19 cellular contexts compared by ENCODE assay signal in the genomic region with DNA sequence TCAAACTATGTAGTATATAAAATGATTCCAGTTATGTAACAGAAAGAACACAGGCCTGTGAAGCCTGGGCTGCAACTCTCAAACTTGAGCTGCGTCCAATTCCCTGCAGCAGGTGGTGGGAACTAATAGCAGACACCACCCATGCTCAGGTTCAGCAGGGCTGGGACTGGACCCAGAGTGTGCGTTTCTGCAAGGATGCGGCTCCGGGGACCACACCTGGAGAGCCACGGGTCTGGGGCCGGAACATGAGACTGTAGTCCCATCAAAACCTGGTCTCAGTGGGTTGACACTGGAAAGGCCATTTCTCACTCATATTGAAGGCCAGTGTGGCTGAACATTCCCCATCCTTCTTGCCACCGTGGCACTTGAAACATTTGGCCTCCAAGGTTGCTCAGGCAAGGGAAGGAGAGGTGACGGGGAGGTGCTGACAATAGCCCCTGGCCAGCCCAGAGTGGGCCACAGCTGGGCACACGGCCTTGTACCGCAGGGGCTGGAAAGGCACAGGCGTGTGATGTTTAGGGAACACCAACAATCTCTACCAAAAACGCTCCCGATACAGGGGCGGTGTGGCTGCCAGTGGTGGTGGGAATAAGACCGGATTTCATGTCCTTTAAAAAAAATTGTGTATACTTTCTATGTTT. TPM values are rescaled to one million over a fixed set of nuclear protein-coding genes. Genes with fewer than 3 reads are reported as not detected.
DNase-seq lines count a peak whose midpoint lies in the region; ATAC-seq, FAIRE-seq and TF ChIP-seq lines count a peak whose summit lies in the region.
"Had no signal": no experiment of that assay in that cellular context is flagged by ENCODE, and none has a peak within 500 bp of the region (broad histone marks: within the 10 kb centered on the region; RNA-seq: fewer than 3 reads in every experiment).

No MANE protein-coding gene starts in this region.

- peaks cover 5 to 38% (median 25%) of the 10 kb centered on the region in 9 donors for H3K4me1 ChIP-seq in heart right ventricle
- H3K4me1 ChIP-seq in BLaER1, result peaks cover 62% of the 10 kb centered on the region
- peaks cover 8 to 22% of the 10 kb centered on the region in 2 experiments; a peak in 4 of 5 replicates for H3K4me1 ChIP-seq in K562 (replicated peaks in 1 of 2; ENCODE audit: control insufficient read depth in 2 of 2, insufficient read depth in 2 of 2, low read length in 2 of 2)
- peaks cover 0 to 4% (median 1%) of the 10 kb centered on the region in 4 donors for H3K4me1 ChIP-seq in sigmoid colon

- H3K4me3 ChIP-seq in heart right ventricle, result no peak overlapping the region
- no peak overlapping the region for H3K4me3 ChIP-seq in BLaER1
- H3K4me3 ChIP-seq in K562, result no peak overlapping the region
- no peak overlapping the region for H3K4me3 ChIP-seq in sigmoid colon
- H3K4me3 ChIP-seq: A549 had no signal

- WGBS in heart right ventricle, 2 donors, result 92 to 93% methylated on average over 15 of the region's 15 CpGs
- 1% methylated on average over 15 of the region's 15 CpGs for WGBS in K562 (ENCODE audit: insufficient coverage, low coverage, missing lambda C conversion rate)
- 93% methylated on average over 15 of the region's 15 CpGs for WGBS in sigmoid colon, 2 donors

- no peak for ATAC-seq in Right ventricle myocardium inferior
- no peak for ATAC-seq in heart right ventricle
- ATAC-seq in K562, result no peak
- no peak for ATAC-seq in GM21619 (IDR thresholded peaks at IDR 0.05; ENCODE audit: unreplicated experiment)
- no peak for ATAC-seq in GM21515 (IDR thresholded peaks at IDR 0.05; ENCODE audit: unreplicated experiment)
- ATAC-seq in HG03469 (IDR thresholded peaks at IDR 0.05; ENCODE audit: unreplicated experiment), result no peak
- ATAC-seq: A549; CD8-positive, alpha-beta T cell had no signal

- POLR2A ChIA-PET in K562 (lab: Yijun Ruan, JAX), result no interaction called here

- CTCF ChIA-PET in K562 (lab: Yijun Ruan, JAX; ENCODE audit: low intra/inter-chr PET ratio), result no interaction called here

- BruUV-seq in K562 (replicated peaks; lab: Mats Ljungman, UMichigan), result no TSS peak

- H3K4me2 ChIP-seq in BLaER1, result peak overlapping the region; percentile 87
- H3K4me2 ChIP-seq in K562 (ENCODE audit: insufficient read depth, low read length), result no peak overlapping the region
- H3K4me2 ChIP-seq: A549 had no signal

- H3K9me1 ChIP-seq in K562 (ENCODE audit: control insufficient read depth, insufficient read depth, low read length), result no peaks in the 10 kb centered on the region

- no peaks in the 10 kb centered on the region for H3K79me2 ChIP-seq in K562 (ENCODE audit: control insufficient read depth, insufficient read depth, low read length)

- no peak for FAIRE-seq in K562 (lab: Jason Lieb, UNC)
- FAIRE-seq: A549, H1 had no signal

- DNase-seq in Right ventricle myocardium inferior (ENCODE audit: missing footprints) (peak; percentile 43), heart right ventricle (no peak), K562 (ENCODE audit: extremely low read depth in 1 of 4, low spot score in 3 of 4) (no peak), sigmoid colon (peak; percentile 17)
- DNase-seq: AML-193; Calu3; CD8-positive, alpha-beta T cell; DMS79 treated with DMSO at 0.1 percent for 48 hours; GF-D8; H9 had no signal

- TF ChIP-seq POLR2A in K562 (conservative IDR thresholded peaks at IDR 0.05), result no peak
- TF ChIP-seq POLR2A in sigmoid colon (IDR thresholded peaks at IDR 0.05), result no peak

- in situ Hi-C loops in K562 (cut with MboI), result no loop called here

- H2AFZ ChIP-seq in K562 (ENCODE audit: low read depth, low read length), result no peak overlapping the region

- TF ChIP-seq EP300 in K562 (IDR thresholded peaks at IDR 0.05; ENCODE audit: low read length) (no peak), sigmoid colon (IDR thresholded peaks at IDR 0.05) (no peak)

- TF ChIP-seq CTCF in heart right ventricle (IDR thresholded peaks at IDR 0.05) (no peak), K562 (IDR thresholded peaks at IDR 0.05 in 2 of 3, conservative IDR thresholded peaks at IDR 0.05 in 1 of 3; ENCODE audit: insufficient read depth in 2 of 3, low read depth in 1 of 3, low read length in 3 of 3) (no peak), sigmoid colon (IDR thresholded peaks at IDR 0.05) (no peak)

- intact Hi-C loops in Right ventricle myocardium inferior (cut with DNase I) (no loop called here), heart right ventricle (cut with DNase I) (loop anchor here in 1 of 10 donors (10.0 kb wide), 1 partner anchor 106 kb away; no protein-coding TSS in a partner anchor), K562 (cut with micrococcal nuclease) (no loop called here), sigmoid colon (cut with DNase I) (no loop called here)

- TF ChIP-seq RAD21 in K562 (CRISPR knock-in tag; conservative IDR thresholded peaks at IDR 0.05 in 1 of 2, IDR thresholded peaks at IDR 0.05 in 1 of 2), result no peak

- H3K9me3 ChIP-seq in heart right ventricle (peaks cover 0 to 34% (median 17%) of the 10 kb centered on the region in 11 donors), BLaER1 (peaks cover 39% of the 10 kb centered on the region), K562 (replicated peaks; ENCODE audit: control insufficient read depth, insufficient read depth, low read depth, low read length) (no peaks in the 10 kb centered on the region), sigmoid colon (peaks cover 0 to 4% (median 2%) of the 10 kb centered on the region in 4 donors)

- H4K20me1 ChIP-seq in BLaER1 (no peaks in the 10 kb centered on the region), K562 (replicated peaks; ENCODE audit: control insufficient read depth, insufficient read depth, low read length) (peaks cover 7% of the 10 kb centered on the region)

- H3K27ac ChIP-seq in heart right ventricle, result no peak overlapping the region
- peak overlapping the region; percentile 53; the same call in 1 of the 2 replicates for H3K27ac ChIP-seq in BLaER1
- no peak overlapping the region for H3K27ac ChIP-seq in K562 (ENCODE audit: extremely low read depth, low read depth, low read length)
- no peak overlapping the region for H3K27ac ChIP-seq in sigmoid colon
- H3K27ac ChIP-seq: 22Rv1, A549 had no signal

- H3K36me3 ChIP-seq in heart right ventricle (no peaks in the 10 kb centered on the region), BLaER1 (0 out of 2 replicates have a peak, but pooled peaks cover 7% of the 10 kb centered on the region), K562 (ENCODE audit: control insufficient read depth, insufficient read depth, low read length) (no peaks in the 10 kb centered on the region), sigmoid colon (no peaks in the 10 kb centered on the region)

- H3K27me3 ChIP-seq in heart right ventricle (peaks cover 0 to 4% (median 0%) of the 10 kb centered on the region in 7 donors), BLaER1 (no peaks in the 10 kb centered on the region), K562 (ENCODE audit: control insufficient read depth in 2 of 2, insufficient read depth in 2 of 2, low read length in 2 of 2) (peaks cover 51 to 79% of the 10 kb centered on the region in 2 experiments), sigmoid colon (no peaks in the 10 kb centered on the region)

- H3K9ac ChIP-seq in BLaER1, result no peak overlapping the region
- H3K9ac ChIP-seq in K562 (ENCODE audit: insufficient read depth in 1 of 2, low read depth in 2 of 2, low read length in 2 of 2), result no peak overlapping the region

RNA-seq across cellular contexts. Expression of gene FRMD1, which starts 38.0 kb away (rescaled TPM):
- total RNA-seq in Right ventricle myocardium inferior (0.41 TPM), heart right ventricle (1 to 10 TPM in 1 of 10 donors, under 1 TPM in 5, not detected in 4; 0.15 to 1.3 (median 0.24) TPM), K562 (2014; rRNA removed) (0.16 TPM in 1 of 2 replicates, not detected in the other), K562 (2014; rRNA removed; fragmentation: Illumina TruSeq; extraction: Trizol) (not detected in 2 replicates), K562 (2015; rRNA removed; fragmentation: Illumina TruSeq; extraction: Trizol) (0.04 TPM in 1 of 2 replicates, not detected in the other), K562 (2021) (not detected in 2 replicates), sigmoid colon (under 1 TPM in 2 of 4 donors, not detected in 2; 0.36 to 0.83 TPM)
- polyA plus RNA-seq in heart right ventricle (under 1 TPM; 0.12 to 0.22 TPM), K562 (2011; rRNA removed) (0.01 TPM in 1 of 2 replicates, not detected in the other), K562 (2014; fragmentation: Illumina TruSeq; extraction: Trizol) (not detected in 2 replicates), K562 (2014; fragmentation: Nextera tagmentation; extraction: Ambion mirVana) (under 1 TPM in 1 of 2 experiments, not detected in 1; 0.01 TPM), K562 (2014; rRNA removed) (not detected in 2 replicates), sigmoid colon (10 to 100 TPM in 1 of 3 donors, 1 to 10 TPM in 2; 4.2 to 12.0 (median 9.3) TPM)
- total RNA-seq in K562 (2011; cell fraction: chromatin; rRNA removed; ENCODE audit: low replicate concordance), result not detected in 2 replicates
- total RNA-seq in K562 (2011; cell fraction: nucleolus; rRNA removed), result not detected in 2 replicates
- total RNA-seq in K562 (2011; cell fraction: nucleoplasm; rRNA removed), result not detected in 2 replicates
- polyA plus RNA-seq in K562 (2011; cell fraction: cytosol; rRNA removed), result 0.01 TPM in 2 replicates
- polyA plus RNA-seq in K562 (2011; cell fraction: nucleus; rRNA removed), result 0.04 TPM in 1 of 2 replicates, not detected in the other
- polyA plus RNA-seq in K562 (2012), result 0.04 and 0.18 TPM in 2 replicates
- not detected in 2 replicates for polyA minus RNA-seq in K562 (2011; rRNA and poly(A)+ RNA removed)
- not detected in 2 replicates for polyA minus RNA-seq in K562 (2011; cell fraction: cytosol; rRNA and poly(A)+ RNA removed)
- not detected in 2 replicates for polyA minus RNA-seq in K562 (2011; cell fraction: nucleus; rRNA and poly(A)+ RNA removed)
- total RNA-seq: Calu3; CD8-positive, alpha-beta T cell; H1; H9; HT-29 had no signal
- polyA plus RNA-seq: A549, BJ had no signal

RNA-seq across cellular contexts. Expression of gene KIF25, which starts 43.5 kb away (rescaled TPM):
- total RNA-seq in Right ventricle myocardium inferior, result not detected
- total RNA-seq in heart right ventricle, result under 1 TPM in 6 of 10 donors, not detected in 4; 0.18 to 0.80 (median 0.39) TPM
- under 1 TPM; 0.38 to 0.95 TPM for polyA plus RNA-seq in heart right ventricle
- not detected in 2 replicates for total RNA-seq in K562 (2011; cell fraction: chromatin; rRNA removed; ENCODE audit: low replicate concordance)
- not detected in 2 replicates for total RNA-seq in K562 (2011; cell fraction: nucleolus; rRNA removed)
- total RNA-seq in K562 (2011; cell fraction: nucleoplasm; rRNA removed), result not detected in 2 replicates
- total RNA-seq in K562 (2014; rRNA removed), result not detected in 2 replicates
- not detected in 2 replicates for total RNA-seq in K562 (2014; rRNA removed; fragmentation: Illumina TruSeq; extraction: Trizol)
- total RNA-seq in K562 (2015; rRNA removed; fragmentation: Illumina TruSeq; extraction: Trizol), result not detected in 2 replicates
- total RNA-seq in K562 (2021), result 0.24 TPM in 1 of 2 replicates, not detected in the other
- polyA plus RNA-seq in K562 (2011; rRNA removed), result 0.04 TPM in 1 of 2 replicates, not detected in the other
- polyA plus RNA-seq in K562 (2011; cell fraction: cytosol; rRNA removed), result 0.04 TPM in 1 of 2 replicates, not detected in the other
- not detected in 2 replicates for polyA plus RNA-seq in K562 (2011; cell fraction: nucleus; rRNA removed)
- 0.08 and 0.47 TPM in 2 replicates for polyA plus RNA-seq in K562 (2012)
- polyA plus RNA-seq in K562 (2014; fragmentation: Illumina TruSeq; extraction: Trizol), result not detected in 2 replicates
- under 1 TPM; 0.22 to 0.49 TPM for polyA plus RNA-seq in K562 (2014; fragmentation: Nextera tagmentation; extraction: Ambion mirVana)
- not detected in 2 replicates for polyA plus RNA-seq in K562 (2014; rRNA removed)
- 0.98 TPM in 1 of 2 replicates, not detected in the other for polyA minus RNA-seq in K562 (2011; rRNA and poly(A)+ RNA removed)
- not detected in 2 replicates for polyA minus RNA-seq in K562 (2011; cell fraction: cytosol; rRNA and poly(A)+ RNA removed)
- not detected in 2 replicates for polyA minus RNA-seq in K562 (2011; cell fraction: nucleus; rRNA and poly(A)+ RNA removed)
- total RNA-seq in sigmoid colon, result under 1 TPM in 1 of 4 donors, not detected in 3; 0.54 TPM
- under 1 TPM in 1 of 3 donors, not detected in 2; 0.50 TPM for polyA plus RNA-seq in sigmoid colon
- total RNA-seq: Calu3, HT-29 had no signal
- polyA plus RNA-seq: BJ had no signal

Comparison
In these comparisons a context has a peak if more than half of its experiments do, and no peak if none do; other contexts are left out.
1. DNase-seq: peak in Right ventricle myocardium inferior (single experiment) and sigmoid colon (single experiment); none in heart right ventricle (0 of 2) and K562 (0 of 4).